In the genomic region with DNA sequence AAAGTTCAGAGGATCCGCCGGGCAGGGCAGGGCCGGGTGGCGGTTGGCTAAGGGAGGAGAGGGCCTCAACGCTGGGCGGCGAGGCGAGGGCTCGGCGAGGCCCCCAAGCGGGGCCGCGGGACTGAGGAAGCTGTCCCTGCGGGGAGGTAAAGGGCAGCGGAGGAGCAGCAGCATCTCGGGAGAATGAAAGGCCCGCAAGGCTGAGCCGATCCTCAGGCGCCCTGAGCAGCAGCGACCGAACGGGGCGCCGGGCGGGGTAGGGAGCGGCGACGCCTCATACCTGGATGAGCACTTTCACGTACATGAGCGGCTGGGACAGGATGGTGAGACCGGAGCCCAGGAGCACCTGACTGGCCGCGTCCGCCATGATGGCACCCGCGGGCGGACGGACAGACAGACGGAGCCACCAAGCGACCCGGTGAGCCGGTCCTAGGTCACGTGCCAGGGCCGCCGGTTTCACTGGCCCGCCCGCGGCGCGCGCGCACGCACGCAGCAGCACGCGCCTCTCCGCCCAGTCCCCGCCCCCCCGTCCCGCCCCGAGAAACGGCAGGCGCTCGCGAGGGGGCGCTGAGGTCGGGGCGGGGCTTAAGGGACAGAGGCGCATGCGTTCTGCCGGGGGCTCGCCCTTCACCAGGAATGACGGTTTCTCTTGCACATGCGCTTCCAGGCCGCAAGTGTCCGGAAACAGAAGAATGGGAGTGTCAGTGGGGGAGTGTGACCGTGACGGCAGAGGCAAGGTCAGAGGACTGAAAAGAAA, we compare ENCODE assay signal across 1 cellular context.
TF ChIP-seq lines count a peak whose summit lies in the region.

TSS of gene MTCH2 (minus strand) at position 461 of the 757 bp plus-strand sequence. CDS start at position 367, 94 bp downstream.

TF ChIP-seq in H1, 55 proteins besides CTCF, POLR2A, EP300 and RAD21 (continued from another document):
- no peak for TF ChIP-seq ZNF274 (IDR thresholded peaks at IDR 0.05; ENCODE audit: borderline replicate concordance, extremely low read depth, low read length)
- peak; percentile 90 for TF ChIP-seq KDM4A (IDR thresholded peaks at IDR 0.05; ENCODE audit: low read depth, low read length, severe bottlenecking)
- no peak for TF ChIP-seq BCL11A (IDR thresholded peaks at IDR 0.05; ENCODE audit: low read depth in 2 of 2, low read length in 2 of 2)
- TF ChIP-seq NRF1 (IDR thresholded peaks at IDR 0.05; ENCODE audit: low read depth, low read length) = peak; percentile 88
- TF ChIP-seq BACH1 (IDR thresholded peaks at IDR 0.05; ENCODE audit: low read length) = no peak; the same call in 1 of the 2 replicates
- peak; percentile 80 for TF ChIP-seq SAP30 (IDR thresholded peaks at IDR 0.05; ENCODE audit: insufficient read depth, insufficient replicate concordance, low read length)
- peak; percentile 42; the same call in 1 of the 2 replicates for TF ChIP-seq FOSL1 (IDR thresholded peaks at IDR 0.05; ENCODE audit: insufficient read depth, low read depth, low read length)
- TF ChIP-seq JUND (IDR thresholded peaks at IDR 0.05; ENCODE audit: low read length) = no peak
- peak; percentile 89 for TF ChIP-seq USF2 (IDR thresholded peaks at IDR 0.05; ENCODE audit: low read length)
- TF ChIP-seq, protein P1, sequence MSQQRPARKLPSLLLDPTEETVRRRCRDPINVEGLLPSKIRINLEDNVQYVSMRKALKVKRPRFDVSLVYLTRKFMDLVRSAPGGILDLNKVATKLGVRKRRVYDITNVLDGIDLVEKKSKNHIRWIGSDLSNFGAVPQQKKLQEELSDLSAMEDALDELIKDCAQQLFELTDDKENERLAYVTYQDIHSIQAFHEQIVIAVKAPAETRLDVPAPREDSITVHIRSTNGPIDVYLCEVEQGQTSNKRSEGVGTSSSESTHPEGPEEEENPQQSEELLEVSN (IDR thresholded peaks at IDR 0.05) = peak; percentile 69
- TF ChIP-seq POLR2AphosphoS5 (IDR thresholded peaks at IDR 0.05; ENCODE audit: low read depth, low read length) = peak; percentile 89
- peak; percentile 96 for TF ChIP-seq TAF1 (IDR thresholded peaks at IDR 0.05; ENCODE audit: low read depth, low read length)
- TF ChIP-seq MAFK (IDR thresholded peaks at IDR 0.05; ENCODE audit: low read depth, low read length) = no peak
- peak; percentile 86 for TF ChIP-seq TBP (IDR thresholded peaks at IDR 0.05; ENCODE audit: low read depth, low read length)
- peak; percentile 93 for TF ChIP-seq YY1 (IDR thresholded peaks at IDR 0.05; ENCODE audit: low read depth, low read length)
- TF ChIP-seq CBX8 (IDR thresholded peaks at IDR 0.05; ENCODE audit: borderline replicate concordance, low read depth, low read length) = no peak
- TF ChIP-seq HDAC2 (IDR thresholded peaks at IDR 0.05; ENCODE audit: borderline replicate concordance in 1 of 2, low read depth in 2 of 2, low read length in 2 of 2) = no peak; a peak in 1 of 4 replicates
- no peak for TF ChIP-seq TEAD4 (IDR thresholded peaks at IDR 0.05; ENCODE audit: low read depth, low read length)
- TF ChIP-seq, protein P2, sequence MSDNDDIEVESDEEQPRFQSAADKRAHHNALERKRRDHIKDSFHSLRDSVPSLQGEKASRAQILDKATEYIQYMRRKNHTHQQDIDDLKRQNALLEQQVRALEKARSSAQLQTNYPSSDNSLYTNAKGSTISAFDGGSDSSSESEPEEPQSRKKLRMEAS (IDR thresholded peaks at IDR 0.05) = peak; percentile 92
- peak; percentile 65 for TF ChIP-seq CHD2 (IDR thresholded peaks at IDR 0.05; ENCODE audit: low read length)
- TF ChIP-seq, protein P3, sequence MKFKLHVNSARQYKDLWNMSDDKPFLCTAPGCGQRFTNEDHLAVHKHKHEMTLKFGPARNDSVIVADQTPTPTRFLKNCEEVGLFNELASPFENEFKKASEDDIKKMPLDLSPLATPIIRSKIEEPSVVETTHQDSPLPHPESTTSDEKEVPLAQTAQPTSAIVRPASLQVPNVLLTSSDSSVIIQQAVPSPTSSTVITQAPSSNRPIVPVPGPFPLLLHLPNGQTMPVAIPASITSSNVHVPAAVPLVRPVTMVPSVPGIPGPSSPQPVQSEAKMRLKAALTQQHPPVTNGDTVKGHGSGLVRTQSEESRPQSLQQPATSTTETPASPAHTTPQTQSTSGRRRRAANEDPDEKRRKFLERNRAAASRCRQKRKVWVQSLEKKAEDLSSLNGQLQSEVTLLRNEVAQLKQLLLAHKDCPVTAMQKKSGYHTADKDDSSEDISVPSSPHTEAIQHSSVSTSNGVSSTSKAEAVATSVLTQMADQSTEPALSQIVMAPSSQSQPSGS (IDR thresholded peaks at IDR 0.05; ENCODE audit: low read length) = no peak
- no peak for TF ChIP-seq HDAC6 (IDR thresholded peaks at IDR 0.05; ENCODE audit: low read depth, low read length)
- 0 out of 4 replicates have a peak, but pooled peaks have one; percentile 48 to 60 for TF ChIP-seq SIN3A (conservative IDR thresholded peaks at IDR 0.05 in 1 of 2, IDR thresholded peaks at IDR 0.05 in 1 of 2; ENCODE audit: low read depth in 1 of 2, low read length in 2 of 2)
- peak; percentile 68; the same call in 1 of the 2 replicates for TF ChIP-seq CREB1 (IDR thresholded peaks at IDR 0.05)
- TF ChIP-seq EGR1 (IDR thresholded peaks at IDR 0.05; ENCODE audit: borderline replicate concordance, low read depth, low read length) = no peak
- no peak for TF ChIP-seq SIRT6 (IDR thresholded peaks at IDR 0.05; ENCODE audit: low read length)
- no peak for TF ChIP-seq POU5F1 (IDR thresholded peaks at IDR 0.05; ENCODE audit: low read depth, low read length)
- no peak for TF ChIP-seq SUZ12 (IDR thresholded peaks at IDR 0.05; ENCODE audit: low read length)
- TF ChIP-seq, protein P4, sequence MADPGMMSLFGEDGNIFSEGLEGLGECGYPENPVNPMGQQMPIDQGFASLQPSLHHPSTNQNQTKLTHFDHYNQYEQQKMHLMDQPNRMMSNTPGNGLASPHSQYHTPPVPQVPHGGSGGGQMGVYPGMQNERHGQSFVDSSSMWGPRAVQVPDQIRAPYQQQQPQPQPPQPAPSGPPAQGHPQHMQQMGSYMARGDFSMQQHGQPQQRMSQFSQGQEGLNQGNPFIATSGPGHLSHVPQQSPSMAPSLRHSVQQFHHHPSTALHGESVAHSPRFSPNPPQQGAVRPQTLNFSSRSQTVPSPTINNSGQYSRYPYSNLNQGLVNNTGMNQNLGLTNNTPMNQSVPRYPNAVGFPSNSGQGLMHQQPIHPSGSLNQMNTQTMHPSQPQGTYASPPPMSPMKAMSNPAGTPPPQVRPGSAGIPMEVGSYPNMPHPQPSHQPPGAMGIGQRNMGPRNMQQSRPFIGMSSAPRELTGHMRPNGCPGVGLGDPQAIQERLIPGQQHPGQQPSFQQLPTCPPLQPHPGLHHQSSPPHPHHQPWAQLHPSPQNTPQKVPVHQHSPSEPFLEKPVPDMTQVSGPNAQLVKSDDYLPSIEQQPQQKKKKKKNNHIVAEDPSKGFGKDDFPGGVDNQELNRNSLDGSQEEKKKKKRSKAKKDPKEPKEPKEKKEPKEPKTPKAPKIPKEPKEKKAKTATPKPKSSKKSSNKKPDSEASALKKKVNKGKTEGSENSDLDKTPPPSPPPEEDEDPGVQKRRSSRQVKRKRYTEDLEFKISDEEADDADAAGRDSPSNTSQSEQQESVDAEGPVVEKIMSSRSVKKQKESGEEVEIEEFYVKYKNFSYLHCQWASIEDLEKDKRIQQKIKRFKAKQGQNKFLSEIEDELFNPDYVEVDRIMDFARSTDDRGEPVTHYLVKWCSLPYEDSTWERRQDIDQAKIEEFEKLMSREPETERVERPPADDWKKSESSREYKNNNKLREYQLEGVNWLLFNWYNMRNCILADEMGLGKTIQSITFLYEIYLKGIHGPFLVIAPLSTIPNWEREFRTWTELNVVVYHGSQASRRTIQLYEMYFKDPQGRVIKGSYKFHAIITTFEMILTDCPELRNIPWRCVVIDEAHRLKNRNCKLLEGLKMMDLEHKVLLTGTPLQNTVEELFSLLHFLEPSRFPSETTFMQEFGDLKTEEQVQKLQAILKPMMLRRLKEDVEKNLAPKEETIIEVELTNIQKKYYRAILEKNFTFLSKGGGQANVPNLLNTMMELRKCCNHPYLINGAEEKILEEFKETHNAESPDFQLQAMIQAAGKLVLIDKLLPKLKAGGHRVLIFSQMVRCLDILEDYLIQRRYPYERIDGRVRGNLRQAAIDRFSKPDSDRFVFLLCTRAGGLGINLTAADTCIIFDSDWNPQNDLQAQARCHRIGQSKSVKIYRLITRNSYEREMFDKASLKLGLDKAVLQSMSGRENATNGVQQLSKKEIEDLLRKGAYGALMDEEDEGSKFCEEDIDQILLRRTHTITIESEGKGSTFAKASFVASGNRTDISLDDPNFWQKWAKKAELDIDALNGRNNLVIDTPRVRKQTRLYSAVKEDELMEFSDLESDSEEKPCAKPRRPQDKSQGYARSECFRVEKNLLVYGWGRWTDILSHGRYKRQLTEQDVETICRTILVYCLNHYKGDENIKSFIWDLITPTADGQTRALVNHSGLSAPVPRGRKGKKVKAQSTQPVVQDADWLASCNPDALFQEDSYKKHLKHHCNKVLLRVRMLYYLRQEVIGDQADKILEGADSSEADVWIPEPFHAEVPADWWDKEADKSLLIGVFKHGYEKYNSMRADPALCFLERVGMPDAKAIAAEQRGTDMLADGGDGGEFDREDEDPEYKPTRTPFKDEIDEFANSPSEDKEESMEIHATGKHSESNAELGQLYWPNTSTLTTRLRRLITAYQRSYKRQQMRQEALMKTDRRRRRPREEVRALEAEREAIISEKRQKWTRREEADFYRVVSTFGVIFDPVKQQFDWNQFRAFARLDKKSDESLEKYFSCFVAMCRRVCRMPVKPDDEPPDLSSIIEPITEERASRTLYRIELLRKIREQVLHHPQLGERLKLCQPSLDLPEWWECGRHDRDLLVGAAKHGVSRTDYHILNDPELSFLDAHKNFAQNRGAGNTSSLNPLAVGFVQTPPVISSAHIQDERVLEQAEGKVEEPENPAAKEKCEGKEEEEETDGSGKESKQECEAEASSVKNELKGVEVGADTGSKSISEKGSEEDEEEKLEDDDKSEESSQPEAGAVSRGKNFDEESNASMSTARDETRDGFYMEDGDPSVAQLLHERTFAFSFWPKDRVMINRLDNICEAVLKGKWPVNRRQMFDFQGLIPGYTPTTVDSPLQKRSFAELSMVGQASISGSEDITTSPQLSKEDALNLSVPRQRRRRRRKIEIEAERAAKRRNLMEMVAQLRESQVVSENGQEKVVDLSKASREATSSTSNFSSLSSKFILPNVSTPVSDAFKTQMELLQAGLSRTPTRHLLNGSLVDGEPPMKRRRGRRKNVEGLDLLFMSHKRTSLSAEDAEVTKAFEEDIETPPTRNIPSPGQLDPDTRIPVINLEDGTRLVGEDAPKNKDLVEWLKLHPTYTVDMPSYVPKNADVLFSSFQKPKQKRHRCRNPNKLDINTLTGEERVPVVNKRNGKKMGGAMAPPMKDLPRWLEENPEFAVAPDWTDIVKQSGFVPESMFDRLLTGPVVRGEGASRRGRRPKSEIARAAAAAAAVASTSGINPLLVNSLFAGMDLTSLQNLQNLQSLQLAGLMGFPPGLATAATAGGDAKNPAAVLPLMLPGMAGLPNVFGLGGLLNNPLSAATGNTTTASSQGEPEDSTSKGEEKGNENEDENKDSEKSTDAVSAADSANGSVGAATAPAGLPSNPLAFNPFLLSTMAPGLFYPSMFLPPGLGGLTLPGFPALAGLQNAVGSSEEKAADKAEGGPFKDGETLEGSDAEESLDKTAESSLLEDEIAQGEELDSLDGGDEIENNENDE (IDR thresholded peaks at IDR 0.05; ENCODE audit: insufficient replicate concordance, low read length) = no peak
- no peak for TF ChIP-seq NANOG (IDR thresholded peaks at IDR 0.05; ENCODE audit: insufficient read depth, low read depth, low read length, poor library complexity, severe bottlenecking)
- no peak for TF ChIP-seq GTF2F1 (IDR thresholded peaks at IDR 0.05; ENCODE audit: borderline replicate concordance, low read depth, low read length)
- no peak for TF ChIP-seq GABPA (IDR thresholded peaks at IDR 0.05; ENCODE audit: borderline replicate concordance, insufficient read depth, low read length)
- TF ChIP-seq RNF2 (IDR thresholded peaks at IDR 0.05; ENCODE audit: borderline replicate concordance, low read depth, low read length, missing control alignments, poor library complexity, severe bottlenecking) = no peak
- no peak for TF ChIP-seq RXRA (IDR thresholded peaks at IDR 0.05; ENCODE audit: insufficient read depth, low read depth, low read length)
- TF ChIP-seq TCF12 (IDR thresholded peaks at IDR 0.05; ENCODE audit: low read depth, low read length) = no peak
- peak; percentile 62 for TF ChIP-seq CTBP2 (IDR thresholded peaks at IDR 0.05; ENCODE audit: borderline replicate concordance, insufficient read depth, insufficient read length, low read length)
- peak; percentile 90 for TF ChIP-seq TAF7 (optimal IDR thresholded peaks at IDR 0.05; ENCODE audit: borderline replicate concordance, low read depth, low read length)
- no peak for TF ChIP-seq CEBPB (IDR thresholded peaks at IDR 0.05; ENCODE audit: low read depth, low read length)
- TF ChIP-seq RFX5 (IDR thresholded peaks at IDR 0.05; ENCODE audit: borderline replicate concordance, low read depth, low read length) = no peak
- peak; percentile 64; the same call in 1 of the 2 replicates for TF ChIP-seq ATF3 (IDR thresholded peaks at IDR 0.05; ENCODE audit: insufficient read depth, low read depth, low read length)
- TF ChIP-seq SIX5 (IDR thresholded peaks at IDR 0.05; ENCODE audit: low read depth, low read length) = no peak
- no peak for TF ChIP-seq JUN (IDR thresholded peaks at IDR 0.05; ENCODE audit: low read depth, low read length)
- no peak for TF ChIP-seq KDM1A (IDR thresholded peaks at IDR 0.05; ENCODE audit: borderline replicate concordance, low read length)
- peak; percentile 96 for TF ChIP-seq PHF8 (conservative IDR thresholded peaks at IDR 0.05; ENCODE audit: low read depth, low read length)
- no peak for TF ChIP-seq SRF (IDR thresholded peaks at IDR 0.05; ENCODE audit: low read depth, low read length)
- TF ChIP-seq CBX5 (IDR thresholded peaks at IDR 0.05; ENCODE audit: low read depth, low read length) = no peak
- TF ChIP-seq BRCA1 (IDR thresholded peaks at IDR 0.05; ENCODE audit: low read depth, low read length) = peak; percentile 2; the same call in 1 of the 2 replicates
- TF ChIP-seq SP2 (IDR thresholded peaks at IDR 0.05; ENCODE audit: low read length) = no peak
- TF ChIP-seq RBBP5 (IDR thresholded peaks at IDR 0.05; ENCODE audit: borderline replicate concordance, low read depth, low read length) = peak; percentile 98
- TF ChIP-seq CHD1 (IDR thresholded peaks at IDR 0.05; ENCODE audit: low read depth, low read length) = no peak
- no peak; the same call in 1 of the 2 replicates for TF ChIP-seq SP4 (IDR thresholded peaks at IDR 0.05; ENCODE audit: low read length)
- 0 out of 2 replicates have a peak, but pooled peaks have one; percentile 34 for TF ChIP-seq KDM5A (IDR thresholded peaks at IDR 0.05; ENCODE audit: low read length)
TF ChIP-seq in H1: peak in this region for 22.
